7 cellular contexts compared by ENCODE assay signal in the genomic region with DNA sequence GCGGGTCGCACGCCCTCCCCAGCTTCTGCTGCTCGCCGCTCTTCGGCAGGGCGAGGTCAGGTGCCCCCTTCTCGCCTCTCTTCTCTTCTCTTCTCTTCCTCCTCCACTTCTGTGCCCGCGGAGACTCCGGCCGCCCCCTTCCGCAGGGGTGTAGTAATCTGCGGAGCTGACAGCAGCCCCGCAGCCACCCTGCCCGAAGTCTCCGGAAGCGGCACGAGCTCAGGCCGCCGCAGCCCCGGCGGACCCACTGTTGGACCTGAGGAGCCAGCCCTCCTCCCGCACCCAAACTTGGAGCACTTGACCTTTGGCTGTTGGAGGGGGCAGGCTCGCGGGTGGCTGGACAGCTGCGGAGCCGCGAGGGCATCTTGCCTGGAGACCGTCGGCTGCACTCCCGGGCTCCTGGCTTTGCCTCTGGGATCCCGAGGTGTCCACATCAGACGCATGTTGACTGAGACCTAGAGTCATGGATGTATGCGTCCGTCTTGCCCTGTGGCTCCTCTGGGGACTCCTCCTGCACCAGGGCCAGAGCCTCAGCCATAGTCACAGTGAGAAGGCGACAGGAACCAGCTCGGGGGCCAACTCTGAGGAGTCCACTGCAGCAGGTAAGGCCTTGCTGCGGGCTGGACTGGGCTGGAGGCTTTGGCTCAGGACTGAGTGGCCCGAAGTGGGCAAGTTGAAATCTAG. TPM values are rescaled to one million over a fixed set of nuclear protein-coding genes. Genes with fewer than 3 reads are reported as not detected.
A peak's percentile ranks its signal among the peaks of the same experiment; 100 is the strongest.
DNase-seq lines count a peak whose midpoint lies in the region; ATAC-seq and TF ChIP-seq lines count a peak whose summit lies in the region.

No MANE protein-coding gene starts in this region.

- no peak for TF ChIP-seq POLR2A in GM18505 (IDR thresholded peaks at IDR 0.05; ENCODE audit: borderline replicate concordance, extremely low read depth, insufficient read depth, insufficient read length)

- ATAC-seq in GM18505 (IDR thresholded peaks at IDR 0.05; ENCODE audit: unreplicated experiment) (peak; percentile 19), HG02571 (IDR thresholded peaks at IDR 0.05; ENCODE audit: unreplicated experiment) (peak; percentile 8), foreskin keratinocyte (peak; percentile 24)

- H3K27ac ChIP-seq in foreskin keratinocyte = peak overlapping the region; percentile 67

- no peaks in the 10 kb centered on the region for H3K36me3 ChIP-seq in neuron (ENCODE audit: insufficient read depth, low read length)

- H3K9me3 ChIP-seq in neuron (ENCODE audit: low read length) = no peaks in the 10 kb centered on the region

- peak overlapping the region; percentile 94 for H3K4me3 ChIP-seq in neuron (ENCODE audit: low read length)

- no peaks in the 10 kb centered on the region for H3K27me3 Mint-ChIP-seq in activated T-helper 2 cell treated with anti-CD3 and anti-CD28 coated beads, Interferon-gamma antibody, Interleukin-2, Interleukin-4, amounts not matched to agents 10 μg/mL and 5 μg/mL and 100 μg/mL, durations not matched to agents 14 hours and 24 hours and 36 hours (ENCODE audit: low read depth)

- TF ChIP-seq CTCF in foreskin keratinocyte (conservative IDR thresholded peaks at IDR 0.05) = no peak
- TF ChIP-seq CTCF in GM10266 (IDR thresholded peaks at IDR 0.05; ENCODE audit: control insufficient read depth, insufficient read depth, low read depth, missing control alignments) = no peak

- H3K4me1 Mint-ChIP-seq in activated T-helper 2 cell treated with anti-CD3 and anti-CD28 coated beads, Interferon-gamma antibody, Interleukin-2, Interleukin-4, amounts not matched to agents 10 μg/mL and 5 μg/mL and 100 μg/mL, durations not matched to agents 14 hours and 24 hours and 36 hours (ENCODE audit: low read depth) = peaks cover 59% of the 10 kb centered on the region

- H3K36me3 Mint-ChIP-seq in activated T-helper 2 cell treated with anti-CD3 and anti-CD28 coated beads, Interferon-gamma antibody, Interleukin-2, Interleukin-4, amounts not matched to agents 10 μg/mL and 5 μg/mL and 100 μg/mL, durations not matched to agents 14 hours and 24 hours and 36 hours (ENCODE audit: low read depth) = peaks cover 26% of the 10 kb centered on the region

- DNase-seq in NCI-H146 (lab: John Stamatoyannopoulos, UW) (peak; percentile 65), foreskin keratinocyte (peak in 1 of 2 donors; percentile 34), GM10266 (ENCODE audit: extremely low spot score) (no peak)
- no peak for DNase-seq in activated T-helper 2 cell treated with anti-CD3 and anti-CD28 coated beads, Interferon-gamma antibody, Interleukin-2, Interleukin-4, amounts not matched to agents 10 μg/mL and 5 μg/mL and 100 μg/mL, durations not matched to agents 14 hours and 24 hours and 36 hours (ENCODE audit: low spot score)

- H3K9me3 Mint-ChIP-seq in activated T-helper 2 cell treated with anti-CD3 and anti-CD28 coated beads, Interferon-gamma antibody, Interleukin-2, Interleukin-4, amounts not matched to agents 10 μg/mL and 5 μg/mL and 100 μg/mL, durations not matched to agents 14 hours and 24 hours and 36 hours = no peaks in the 10 kb centered on the region

- peak overlapping the region; percentile 97 for H2AFZ ChIP-seq in neuron (ENCODE audit: low read depth, low read length)

- H3K27me3 ChIP-seq in foreskin keratinocyte = no peaks in the 10 kb centered on the region
- no peaks in the 10 kb centered on the region for H3K27me3 ChIP-seq in neuron (ENCODE audit: insufficient read depth, low read length)

- H3K27ac Mint-ChIP-seq in activated T-helper 2 cell treated with anti-CD3 and anti-CD28 coated beads, Interferon-gamma antibody, Interleukin-2, Interleukin-4, amounts not matched to agents 10 μg/mL and 5 μg/mL and 100 μg/mL, durations not matched to agents 14 hours and 24 hours and 36 hours = peak overlapping the region; percentile 90

- H3K4me1 ChIP-seq in foreskin keratinocyte (peaks cover 7% of the 10 kb centered on the region), neuron (ENCODE audit: insufficient read depth, low read length) (peaks cover 19% of the 10 kb centered on the region)

- intact Hi-C loops in activated T-helper 2 cell treated with anti-CD3 and anti-CD28 coated beads, Interferon-gamma antibody, Interleukin-2, Interleukin-4, amounts not matched to agents 10 μg/mL and 5 μg/mL and 100 μg/mL, durations not matched to agents 14 hours and 24 hours and 36 hours (cut with micrococcal nuclease) = loop anchor here (2.0 to 5.0 kb wide), 3 partner anchors 15 to 91 kb away; no protein-coding TSS in a partner anchor

- H3K4me3 Mint-ChIP-seq in activated T-helper 2 cell treated with anti-CD3 and anti-CD28 coated beads, Interferon-gamma antibody, Interleukin-2, Interleukin-4, amounts not matched to agents 10 μg/mL and 5 μg/mL and 100 μg/mL, durations not matched to agents 14 hours and 24 hours and 36 hours (ENCODE audit: low read depth) = peak overlapping the region; percentile 99

RNA-seq across cellular contexts. Expression of a gene that starts 0.5 kb away (rescaled TPM):
- 77.6 and 78.0 TPM in 2 replicates for total RNA-seq in activated T-helper 2 cell treated with anti-CD3 and anti-CD28 coated beads, Interferon-gamma antibody, Interleukin-2, Interleukin-4, amounts not matched to agents 10 μg/mL and 5 μg/mL and 100 μg/mL, durations not matched to agents 14 hours and 24 hours and 36 hours
- total RNA-seq in foreskin keratinocyte = 22.8 and 24.7 TPM in 2 replicates
- 13.0 and 13.6 TPM in 2 replicates for polyA plus RNA-seq in foreskin keratinocyte

RNA-seq across cellular contexts. Expression of a gene that starts 15.2 kb away (rescaled TPM):
- total RNA-seq in activated T-helper 2 cell treated with anti-CD3 and anti-CD28 coated beads, Interferon-gamma antibody, Interleukin-2, Interleukin-4, amounts not matched to agents 10 μg/mL and 5 μg/mL and 100 μg/mL, durations not matched to agents 14 hours and 24 hours and 36 hours = 174 and 177 TPM in 2 replicates
- 45.9 and 47.2 TPM in 2 replicates for total RNA-seq in foreskin keratinocyte
- polyA plus RNA-seq in foreskin keratinocyte = 82.9 and 88.5 TPM in 2 replicates

RNA-seq across cellular contexts. Expression of a gene that starts 47.6 kb away (rescaled TPM):
- 23.8 and 30.3 TPM in 2 replicates for total RNA-seq in activated T-helper 2 cell treated with anti-CD3 and anti-CD28 coated beads, Interferon-gamma antibody, Interleukin-2, Interleukin-4, amounts not matched to agents 10 μg/mL and 5 μg/mL and 100 μg/mL, durations not matched to agents 14 hours and 24 hours and 36 hours
- total RNA-seq in foreskin keratinocyte = 19.8 and 20.5 TPM in 2 replicates
- 25.5 and 26.8 TPM in 2 replicates for polyA plus RNA-seq in foreskin keratinocyte

RNA-seq across cellular contexts. Expression of a gene that starts 58.6 kb away (rescaled TPM):
- 123 and 131 TPM in 2 replicates for total RNA-seq in activated T-helper 2 cell treated with anti-CD3 and anti-CD28 coated beads, Interferon-gamma antibody, Interleukin-2, Interleukin-4, amounts not matched to agents 10 μg/mL and 5 μg/mL and 100 μg/mL, durations not matched to agents 14 hours and 24 hours and 36 hours
- 79.4 and 82.2 TPM in 2 replicates for total RNA-seq in foreskin keratinocyte
- 26.2 and 33.0 TPM in 2 replicates for polyA plus RNA-seq in foreskin keratinocyte
